1 cellular context compared by ENCODE assay signal in the genomic region with DNA sequence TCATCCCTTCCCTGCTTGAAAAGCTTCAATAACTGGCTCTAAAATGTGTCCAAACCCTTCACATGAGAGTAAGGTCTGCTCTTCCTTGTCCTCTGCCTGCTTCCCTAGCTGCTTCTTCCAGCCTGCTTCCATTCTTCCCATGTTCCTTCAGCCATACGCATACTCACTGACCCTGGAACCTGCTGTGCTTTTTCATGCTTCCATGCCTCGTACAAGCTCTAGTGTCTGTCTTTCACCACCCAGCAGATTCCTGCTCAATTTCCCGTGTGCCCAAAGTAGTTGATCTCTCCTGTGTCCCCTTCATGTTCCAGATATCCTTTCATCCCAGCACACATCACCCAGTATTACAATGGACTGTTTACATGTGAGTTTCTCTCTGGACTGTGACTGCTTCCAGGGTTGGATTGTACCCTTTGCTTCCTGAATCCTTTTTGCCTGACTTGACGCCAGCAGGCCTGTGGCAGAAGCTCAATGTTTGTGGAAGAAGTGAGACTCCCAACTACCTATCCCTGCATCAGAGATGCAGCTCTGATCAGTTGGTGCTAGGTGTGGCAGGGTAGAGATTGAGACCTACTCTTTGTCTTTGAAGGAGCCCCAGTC.
TF ChIP-seq lines count a peak whose summit lies in the region.

No MANE protein-coding gene starts in this region.

TF ChIP-seq in GM23338, 12 proteins besides CTCF, POLR2A, EP300 and RAD21:
- TF ChIP-seq, protein P1, sequence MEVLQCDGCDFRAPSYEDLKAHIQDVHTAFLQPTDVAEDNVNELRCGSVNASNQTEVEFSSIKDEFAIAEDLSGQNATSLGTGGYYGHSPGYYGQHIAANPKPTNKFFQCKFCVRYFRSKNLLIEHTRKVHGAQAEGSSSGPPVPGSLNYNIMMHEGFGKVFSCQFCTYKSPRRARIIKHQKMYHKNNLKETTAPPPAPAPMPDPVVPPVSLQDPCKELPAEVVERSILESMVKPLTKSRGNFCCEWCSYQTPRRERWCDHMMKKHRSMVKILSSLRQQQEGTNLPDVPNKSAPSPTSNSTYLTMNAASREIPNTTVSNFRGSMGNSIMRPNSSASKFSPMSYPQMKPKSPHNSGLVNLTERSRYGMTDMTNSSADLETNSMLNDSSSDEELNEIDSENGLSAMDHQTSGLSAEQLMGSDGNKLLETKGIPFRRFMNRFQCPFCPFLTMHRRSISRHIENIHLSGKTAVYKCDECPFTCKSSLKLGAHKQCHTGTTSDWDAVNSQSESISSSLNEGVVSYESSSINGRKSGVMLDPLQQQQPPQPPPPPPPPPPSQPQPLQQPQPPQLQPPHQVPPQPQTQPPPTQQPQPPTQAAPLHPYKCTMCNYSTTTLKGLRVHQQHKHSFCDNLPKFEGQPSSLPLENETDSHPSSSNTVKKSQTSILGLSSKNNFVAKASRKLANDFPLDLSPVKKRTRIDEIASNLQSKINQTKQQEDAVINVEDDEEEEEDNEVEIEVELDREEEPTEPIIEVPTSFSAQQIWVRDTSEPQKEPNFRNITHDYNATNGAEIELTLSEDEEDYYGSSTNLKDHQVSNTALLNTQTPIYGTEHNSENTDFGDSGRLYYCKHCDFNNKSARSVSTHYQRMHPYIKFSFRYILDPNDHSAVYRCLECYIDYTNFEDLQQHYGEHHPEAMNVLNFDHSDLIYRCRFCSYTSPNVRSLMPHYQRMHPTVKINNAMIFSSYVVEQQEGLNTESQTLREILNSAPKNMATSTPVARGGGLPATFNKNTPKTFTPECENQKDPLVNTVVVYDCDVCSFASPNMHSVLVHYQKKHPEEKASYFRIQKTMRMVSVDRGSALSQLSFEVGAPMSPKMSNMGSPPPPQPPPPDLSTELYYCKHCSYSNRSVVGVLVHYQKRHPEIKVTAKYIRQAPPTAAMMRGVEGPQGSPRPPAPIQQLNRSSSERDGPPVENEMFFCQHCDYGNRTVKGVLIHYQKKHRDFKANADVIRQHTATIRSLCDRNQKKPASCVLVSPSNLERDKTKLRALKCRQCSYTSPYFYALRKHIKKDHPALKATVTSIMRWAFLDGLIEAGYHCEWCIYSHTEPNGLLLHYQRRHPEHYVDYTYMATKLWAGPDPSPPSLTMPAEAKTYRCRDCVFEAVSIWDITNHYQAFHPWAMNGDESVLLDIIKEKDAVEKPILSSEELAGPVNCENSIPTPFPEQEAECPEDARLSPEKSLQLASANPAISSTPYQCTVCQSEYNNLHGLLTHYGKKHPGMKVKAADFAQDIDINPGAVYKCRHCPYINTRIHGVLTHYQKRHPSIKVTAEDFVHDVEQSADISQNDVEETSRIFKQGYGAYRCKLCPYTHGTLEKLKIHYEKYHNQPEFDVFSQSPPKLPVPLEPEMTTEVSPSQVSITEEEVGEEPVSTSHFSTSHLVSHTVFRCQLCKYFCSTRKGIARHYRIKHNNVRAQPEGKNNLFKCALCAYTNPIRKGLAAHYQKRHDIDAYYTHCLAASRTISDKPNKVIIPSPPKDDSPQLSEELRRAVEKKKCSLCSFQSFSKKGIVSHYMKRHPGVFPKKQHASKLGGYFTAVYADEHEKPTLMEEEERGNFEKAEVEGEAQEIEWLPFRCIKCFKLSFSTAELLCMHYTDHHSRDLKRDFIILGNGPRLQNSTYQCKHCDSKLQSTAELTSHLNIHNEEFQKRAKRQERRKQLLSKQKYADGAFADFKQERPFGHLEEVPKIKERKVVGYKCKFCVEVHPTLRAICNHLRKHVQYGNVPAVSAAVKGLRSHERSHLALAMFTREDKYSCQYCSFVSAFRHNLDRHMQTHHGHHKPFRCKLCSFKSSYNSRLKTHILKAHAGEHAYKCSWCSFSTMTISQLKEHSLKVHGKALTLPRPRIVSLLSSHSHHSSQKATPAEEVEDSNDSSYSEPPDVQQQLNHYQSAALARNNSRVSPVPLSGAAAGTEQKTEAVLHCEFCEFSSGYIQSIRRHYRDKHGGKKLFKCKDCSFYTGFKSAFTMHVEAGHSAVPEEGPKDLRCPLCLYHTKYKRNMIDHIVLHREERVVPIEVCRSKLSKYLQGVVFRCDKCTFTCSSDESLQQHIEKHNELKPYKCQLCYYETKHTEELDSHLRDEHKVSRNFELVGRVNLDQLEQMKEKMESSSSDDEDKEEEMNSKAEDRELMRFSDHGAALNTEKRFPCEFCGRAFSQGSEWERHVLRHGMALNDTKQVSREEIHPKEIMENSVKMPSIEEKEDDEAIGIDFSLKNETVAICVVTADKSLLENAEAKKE (CRISPR knock-in tag; IDR thresholded peaks at IDR 0.05) = no peak
- TF ChIP-seq, protein P2, sequence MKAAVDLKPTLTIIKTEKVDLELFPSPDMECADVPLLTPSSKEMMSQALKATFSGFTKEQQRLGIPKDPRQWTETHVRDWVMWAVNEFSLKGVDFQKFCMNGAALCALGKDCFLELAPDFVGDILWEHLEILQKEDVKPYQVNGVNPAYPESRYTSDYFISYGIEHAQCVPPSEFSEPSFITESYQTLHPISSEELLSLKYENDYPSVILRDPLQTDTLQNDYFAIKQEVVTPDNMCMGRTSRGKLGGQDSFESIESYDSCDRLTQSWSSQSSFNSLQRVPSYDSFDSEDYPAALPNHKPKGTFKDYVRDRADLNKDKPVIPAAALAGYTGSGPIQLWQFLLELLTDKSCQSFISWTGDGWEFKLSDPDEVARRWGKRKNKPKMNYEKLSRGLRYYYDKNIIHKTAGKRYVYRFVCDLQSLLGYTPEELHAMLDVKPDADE (IDR thresholded peaks at IDR 0.05) = no peak
- no peak for TF ChIP-seq ZNF114 (CRISPR knock-in tag; IDR thresholded peaks at IDR 0.05)
- no peak for TF ChIP-seq JUNB (IDR thresholded peaks at IDR 0.05; ENCODE audit: unreplicated experiment)
- TF ChIP-seq EZH2phosphoT487 (IDR thresholded peaks at IDR 0.05; ENCODE audit: unreplicated experiment) = no peak
- TF ChIP-seq, protein P3, sequence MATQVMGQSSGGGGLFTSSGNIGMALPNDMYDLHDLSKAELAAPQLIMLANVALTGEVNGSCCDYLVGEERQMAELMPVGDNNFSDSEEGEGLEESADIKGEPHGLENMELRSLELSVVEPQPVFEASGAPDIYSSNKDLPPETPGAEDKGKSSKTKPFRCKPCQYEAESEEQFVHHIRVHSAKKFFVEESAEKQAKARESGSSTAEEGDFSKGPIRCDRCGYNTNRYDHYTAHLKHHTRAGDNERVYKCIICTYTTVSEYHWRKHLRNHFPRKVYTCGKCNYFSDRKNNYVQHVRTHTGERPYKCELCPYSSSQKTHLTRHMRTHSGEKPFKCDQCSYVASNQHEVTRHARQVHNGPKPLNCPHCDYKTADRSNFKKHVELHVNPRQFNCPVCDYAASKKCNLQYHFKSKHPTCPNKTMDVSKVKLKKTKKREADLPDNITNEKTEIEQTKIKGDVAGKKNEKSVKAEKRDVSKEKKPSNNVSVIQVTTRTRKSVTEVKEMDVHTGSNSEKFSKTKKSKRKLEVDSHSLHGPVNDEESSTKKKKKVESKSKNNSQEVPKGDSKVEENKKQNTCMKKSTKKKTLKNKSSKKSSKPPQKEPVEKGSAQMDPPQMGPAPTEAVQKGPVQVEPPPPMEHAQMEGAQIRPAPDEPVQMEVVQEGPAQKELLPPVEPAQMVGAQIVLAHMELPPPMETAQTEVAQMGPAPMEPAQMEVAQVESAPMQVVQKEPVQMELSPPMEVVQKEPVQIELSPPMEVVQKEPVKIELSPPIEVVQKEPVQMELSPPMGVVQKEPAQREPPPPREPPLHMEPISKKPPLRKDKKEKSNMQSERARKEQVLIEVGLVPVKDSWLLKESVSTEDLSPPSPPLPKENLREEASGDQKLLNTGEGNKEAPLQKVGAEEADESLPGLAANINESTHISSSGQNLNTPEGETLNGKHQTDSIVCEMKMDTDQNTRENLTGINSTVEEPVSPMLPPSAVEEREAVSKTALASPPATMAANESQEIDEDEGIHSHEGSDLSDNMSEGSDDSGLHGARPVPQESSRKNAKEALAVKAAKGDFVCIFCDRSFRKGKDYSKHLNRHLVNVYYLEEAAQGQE (IDR thresholded peaks at IDR 0.05; ENCODE audit: unreplicated experiment) = no peak
- no peak for TF ChIP-seq EZH2 (IDR thresholded peaks at IDR 0.05; ENCODE audit: low read depth, unreplicated experiment)
- no peak for TF ChIP-seq STAT1 (IDR thresholded peaks at IDR 0.05; ENCODE audit: unreplicated experiment)
- no peak for TF ChIP-seq NANOG (IDR thresholded peaks at IDR 0.05; ENCODE audit: borderline replicate concordance)
- TF ChIP-seq CREB1 (CRISPR knock-in tag; IDR thresholded peaks at IDR 0.05; ENCODE audit: low read depth) = no peak
- no peak; the same call in 1 of the 2 replicates for TF ChIP-seq POLR2AphosphoS5 (IDR thresholded peaks at IDR 0.05; ENCODE audit: low read depth)
- TF ChIP-seq ZNF331 (CRISPR knock-in tag; IDR thresholded peaks at IDR 0.05; ENCODE audit: low read depth) = no peak
